In genomic region chr9:129555512-129556203, GRCh38 we compare ENCODE assay signal across 3 cellular contexts.
TF ChIP-seq lines count a peak whose summit lies in the region.

No MANE protein-coding gene starts in this region.

TF ChIP-seq in GM23338, 12 proteins besides CTCF, POLR2A, EP300 and RAD21:
- no peak for TF ChIP-seq ZNF114 (CRISPR knock-in tag; IDR thresholded peaks at IDR 0.05)

TF ChIP-seq in K562, 482 proteins besides CTCF, POLR2A, EP300 and RAD21 (continues in another document):
- TF ChIP-seq BDP1 (IDR thresholded peaks at IDR 0.05; ENCODE audit: insufficient read depth, insufficient read length) (no peak), ZNF197 (CRISPR knock-in tag; IDR thresholded peaks at IDR 0.05; ENCODE audit: low read depth) (no peak), GATA2 (CRISPR knock-in tag; IDR thresholded peaks at IDR 0.05) (no peak), CREB3 (tag; conservative IDR thresholded peaks at IDR 0.05; ENCODE audit: low read depth) (peak; percentile 74; the same call in 1 of the 2 replicates), VEZF1 (CRISPR knock-in tag; IDR thresholded peaks at IDR 0.05) (no peak), RBFOX2 (IDR thresholded peaks at IDR 0.05; ENCODE audit: low read depth, low read length) (no peak), XRCC5 (IDR thresholded peaks at IDR 0.05; ENCODE audit: low read depth, low read length) (no peak), ELK1 (CRISPR knock-in tag; IDR thresholded peaks at IDR 0.05) (no peak), FOXA1 (IDR thresholded peaks at IDR 0.05; ENCODE audit: borderline replicate concordance) (no peak), BMI1 (IDR thresholded peaks at IDR 0.05; ENCODE audit: low read length) (no peak), PRMT5 (CRISPR knock-in tag; IDR thresholded peaks at IDR 0.05) (no peak), NR2C1 (IDR thresholded peaks at IDR 0.05) (no peak), NR2C1 (tag; IDR thresholded peaks at IDR 0.05) (0 out of 2 replicates have a peak, but pooled peaks have one; percentile 27), SRSF1 (IDR thresholded peaks at IDR 0.05; ENCODE audit: low read depth, low read length) (no peak), SMAD3 (CRISPR knock-in tag; conservative IDR thresholded peaks at IDR 0.05) (0 out of 2 replicates have a peak, but pooled peaks have one; percentile 30), ID3 (CRISPR knock-in tag; IDR thresholded peaks at IDR 0.05) (no peak), ID3 (tag; IDR thresholded peaks at IDR 0.05) (peak; percentile 59; the same call in 1 of the 2 replicates), ZNF23 (CRISPR knock-in tag; IDR thresholded peaks at IDR 0.05) (no peak), HOXB6 (CRISPR knock-in tag; IDR thresholded peaks at IDR 0.05; ENCODE audit: borderline replicate concordance) (no peak), E2F3 (CRISPR knock-in tag; IDR thresholded peaks at IDR 0.05) (no peak), C11orf30 (IDR thresholded peaks at IDR 0.05; ENCODE audit: low read depth) (no peak), TRIM24 (IDR thresholded peaks at IDR 0.05) (no peak), FOXK2 (conservative IDR thresholded peaks at IDR 0.05 in 1 of 2, IDR thresholded peaks at IDR 0.05 in 1 of 2; ENCODE audit: low read depth in 2 of 2) (no peak), PTTG1 (tag; IDR thresholded peaks at IDR 0.05; ENCODE audit: low read depth) (peak; percentile 39; the same call in 1 of the 2 replicates), HCFC1 (IDR thresholded peaks at IDR 0.05; ENCODE audit: low read depth, low read length) (no peak), BHLHE40 (IDR thresholded peaks at IDR 0.05; ENCODE audit: low read length) (no peak), NFIC (IDR thresholded peaks at IDR 0.05) (no peak), HMG20B (CRISPR knock-in tag; IDR thresholded peaks at IDR 0.05) (no peak), HIVEP1 (CRISPR knock-in tag; IDR thresholded peaks at IDR 0.05) (no peak), DDX20 (tag; IDR thresholded peaks at IDR 0.05; ENCODE audit: low read depth) (0 out of 2 replicates have a peak, but pooled peaks have one; percentile 33), MEF2D (tag; conservative IDR thresholded peaks at IDR 0.05; ENCODE audit: low read depth) (0 out of 2 replicates have a peak, but pooled peaks have one; percentile 56), YBX1 (IDR thresholded peaks at IDR 0.05) (no peak), ZC3H8 (IDR thresholded peaks at IDR 0.05) (no peak), ZNF431 (CRISPR knock-in tag; IDR thresholded peaks at IDR 0.05) (no peak), HDAC8 (tag; IDR thresholded peaks at IDR 0.05) (peak; percentile 75; the same call in 1 of the 2 replicates), L3MBTL2 (IDR thresholded peaks at IDR 0.05) (no peak), SRSF9 (IDR thresholded peaks at IDR 0.05; ENCODE audit: borderline replicate concordance, low read depth, low read length) (no peak), RBM14 (IDR thresholded peaks at IDR 0.05; ENCODE audit: borderline replicate concordance, insufficient read depth, low read depth, low read length) (no peak), SLC30A9 (CRISPR knock-in tag; IDR thresholded peaks at IDR 0.05) (no peak), ZNF143 (CRISPR knock-in tag; IDR thresholded peaks at IDR 0.05) (no peak), TEAD1 (CRISPR knock-in tag; IDR thresholded peaks at IDR 0.05) (peak in 1 of 2 experiments; percentile 70; a peak in 1 of 4 replicates)

TF ChIP-seq in liver, 16 proteins besides CTCF, POLR2A, EP300 and RAD21:
- no peak for TF ChIP-seq EGR1 (IDR thresholded peaks at IDR 0.05; ENCODE audit: low read depth in 2 of 2)
- no peak for TF ChIP-seq REST (IDR thresholded peaks at IDR 0.05)
- peak; percentile 5 to 26 for TF ChIP-seq HNF4A (conservative IDR thresholded peaks at IDR 0.05)
- TF ChIP-seq TAF1 (conservative IDR thresholded peaks at IDR 0.05), result no peak
- peak; percentile 46 to 68 for TF ChIP-seq RXRA (IDR thresholded peaks at IDR 0.05)
- TF ChIP-seq YY1 (IDR thresholded peaks at IDR 0.05), result peak; percentile 46
- peak; percentile 53 for TF ChIP-seq NR2F2 (IDR thresholded peaks at IDR 0.05)
- no peak for TF ChIP-seq FOXA1 (IDR thresholded peaks at IDR 0.05)
- no peak for TF ChIP-seq GABPA (IDR thresholded peaks at IDR 0.05 in 1 of 2, conservative IDR thresholded peaks at IDR 0.05 in 1 of 2)
- no peak for TF ChIP-seq HNF4G (IDR thresholded peaks at IDR 0.05)
- peak; percentile 73 for TF ChIP-seq SP1 (IDR thresholded peaks at IDR 0.05)
- no peak for TF ChIP-seq ATF3 (IDR thresholded peaks at IDR 0.05)
- TF ChIP-seq JUND (IDR thresholded peaks at IDR 0.05), result no peak
- TF ChIP-seq ZBTB33 (IDR thresholded peaks at IDR 0.05), result no peak
- no peak for TF ChIP-seq MAX (IDR thresholded peaks at IDR 0.05)
- TF ChIP-seq FOXA2 (IDR thresholded peaks at IDR 0.05), result no peak
